In genomic region chr11:134866215-134866614, GRCh38 we compare ENCODE assay signal across 25 cellular contexts.
"Had no signal": no experiment of that assay in that cellular context is flagged by ENCODE, and none has a peak within 500 bp of the region (broad histone marks: within the 10 kb centered on the region; RNA-seq: fewer than 3 reads in every experiment).

No MANE protein-coding gene starts in this region.

- H3K27me3 ChIP-seq: hepatocyte, testis, thyroid gland, upper lobe of left lung had no signal

- H3K4me1 ChIP-seq: left ventricle myocardium inferior, parathyroid adenoma, testis had no signal

- H3K9me3 Mint-ChIP-seq: naive thymus-derived CD4-positive, alpha-beta T cell; natural killer cell treated with Interleukin-12 subunit alpha and Interleukin-12 subunit beta and Interleukin-15 and Interleukin-18, amount 100 ng/mL, for 72 hours had no signal

- DNase-seq: islet precursor cell; left ventricle myocardium inferior; mesendoderm; midbrain; mucosa of descending colon; naive thymus-derived CD4-positive, alpha-beta T cell; nucleus accumbens; right cardiac atrium; stimulated activated CD4-positive, alpha-beta T cell treated with anti-CD3 and anti-CD28 coated beads, Interleukin-12 subunit alpha, Interleukin-12 subunit beta, amount 100 ng/mL, for 4 hours; stimulated activated CD4-positive, alpha-beta T cell treated with anti-CD3 and anti-CD28 coated beads, Interleukin-15, amount 100 ng/mL, for 24 hours; stimulated activated CD4-positive, alpha-beta T cell treated with anti-CD3 and anti-CD28 coated beads, Interleukin-2, amount 100 ng/mL, for 24 hours; stimulated activated CD4-positive, alpha-beta T cell treated with anti-CD3 and anti-CD28 coated beads, Interleukin-4, amount 100 ng/mL, for 1 hour; stimulated activated naive B cell treated with anti-CD40 and anti-IgM and Interleukin-4, amounts not matched to agents 10 μg/mL and 1 μg/mL and 100 μg/mL, for 72 hours; stimulated activated naive CD8-positive, alpha-beta T cell treated with anti-CD3 and anti-CD28 coated beads, Interleukin-15, Interleukin-2, amounts not matched to agents 100 U/mL and 50 U/mL, for 24 hours; stomach; testis; transverse colon; upper lobe of left lung had no signal

- H3K36me3 Mint-ChIP-seq: naive thymus-derived CD4-positive, alpha-beta T cell; natural killer cell treated with Interleukin-12 subunit alpha and Interleukin-12 subunit beta and Interleukin-15 and Interleukin-18, amount 100 ng/mL, for 72 hours; stimulated activated naive B cell treated with anti-CD40 and anti-IgM and Interleukin-4, amounts not matched to agents 10 μg/mL and 1 μg/mL and 100 μg/mL, for 72 hours had no signal

- ATAC-seq: mucosa of descending colon; naive thymus-derived CD4-positive, alpha-beta T cell; sciatic nerve; stimulated activated naive B cell treated with anti-CD40 and anti-IgM and Interleukin-4, amounts not matched to agents 10 μg/mL and 1 μg/mL and 100 μg/mL, for 72 hours; stimulated activated naive CD8-positive, alpha-beta T cell treated with anti-CD3 and anti-CD28 coated beads, Interleukin-15, Interleukin-2, amounts not matched to agents 100 U/mL and 50 U/mL, for 24 hours had no signal

- H3K4me3 Mint-ChIP-seq: naive thymus-derived CD4-positive, alpha-beta T cell; natural killer cell treated with Interleukin-12 subunit alpha and Interleukin-12 subunit beta and Interleukin-15 and Interleukin-18, amount 100 ng/mL, for 72 hours; stimulated activated naive B cell treated with anti-CD40 and anti-IgM and Interleukin-4, amounts not matched to agents 10 μg/mL and 1 μg/mL and 100 μg/mL, for 72 hours had no signal

- H3K9me3 ChIP-seq: left ventricle myocardium inferior, mucosa of descending colon, stomach, testis, thyroid gland, transverse colon, upper lobe of left lung had no signal

- H3K27ac ChIP-seq: hepatocyte, left ventricle myocardium inferior, parathyroid adenoma, skin epidermis, stomach, testis, thyroid gland, transverse colon, upper lobe of left lung had no signal

- H3K27ac Mint-ChIP-seq: naive thymus-derived CD4-positive, alpha-beta T cell; natural killer cell treated with Interleukin-12 subunit alpha and Interleukin-12 subunit beta and Interleukin-15 and Interleukin-18, amount 100 ng/mL, for 72 hours; stimulated activated naive B cell treated with anti-CD40 and anti-IgM and Interleukin-4, amounts not matched to agents 10 μg/mL and 1 μg/mL and 100 μg/mL, for 72 hours had no signal

- H3K36me3 ChIP-seq: left ventricle myocardium inferior, stomach, thyroid gland, transverse colon, upper lobe of left lung had no signal

- H3K4me3 ChIP-seq: hepatocyte, left ventricle myocardium inferior, lung, mucosa of descending colon, skin epidermis, stomach, testis, thyroid gland, transverse colon, upper lobe of left lung had no signal
